Comparison of ENCODE assay signal across 8 cellular contexts in genomic region chr15:73632670-73633058, GRCh38. TPM values are rescaled to one million over a fixed set of nuclear protein-coding genes. Genes with fewer than 3 reads are reported as not detected.
A peak's percentile ranks its signal among the peaks of the same experiment; 100 is the strongest.
DNase-seq lines count a peak whose midpoint lies in the region; ATAC-seq and TF ChIP-seq lines count a peak whose summit lies in the region.

No MANE protein-coding gene starts in this region.

- no peaks in the 10 kb centered on the region for H3K9me3 ChIP-seq in NT2/D1 (ENCODE audit: insufficient read depth, low read length)
- no peaks in the 10 kb centered on the region for H3K9me3 ChIP-seq in mesenchymal stem cell (ENCODE audit: control insufficient read depth, low read length)

- H3K4me2 ChIP-seq in mesenchymal stem cell (ENCODE audit: low read length, poor library complexity, severe bottlenecking) = peak overlapping the region; percentile 85

- H2BK15ac ChIP-seq in mesenchymal stem cell (ENCODE audit: low read depth, poor library complexity, severe bottlenecking) = peak overlapping the region; percentile 63

- peaks cover 62% of the 10 kb centered on the region for H3K4me1 Mint-ChIP-seq in activated T-cell treated with anti-CD3 and anti-CD28 coated beads, Interleukin-2, amount 50 U/mL, for 24 hours (ENCODE audit: low read depth)

- peak overlapping the region; percentile 90 for H2BK120ac ChIP-seq in mesenchymal stem cell (ENCODE audit: low read depth, low read length)

- no peak overlapping the region for H2AFZ ChIP-seq in mesenchymal stem cell (ENCODE audit: low read depth, low read length)

- 0% methylated on average over 40 of the region's 40 CpGs for WGBS in mesenchymal stem cell

- H3K27me3 ChIP-seq in NT2/D1 (ENCODE audit: insufficient read depth, insufficient read length) (no peaks in the 10 kb centered on the region), mesenchymal stem cell (ENCODE audit: control insufficient read depth in 1 of 2, insufficient read depth in 1 of 2, low read length in 2 of 2) (no peaks in the 10 kb centered on the region)

- H3K27ac ChIP-seq in mesenchymal stem cell (ENCODE audit: low read length, poor library complexity, severe bottlenecking) = peak overlapping the region; percentile 82

- no peaks in the 10 kb centered on the region for H3K36me3 ChIP-seq in NT2/D1 (ENCODE audit: insufficient read depth, insufficient read length, low read length)
- H3K36me3 ChIP-seq in mesenchymal stem cell (ENCODE audit: control insufficient read depth in 1 of 2, insufficient read depth in 2 of 2, low read depth in 1 of 2, low read length in 2 of 2) = no peaks in the 10 kb centered on the region

- H3K4ac ChIP-seq in mesenchymal stem cell (ENCODE audit: low read depth in 1 of 2, low read length in 2 of 2) = peak overlapping the region; percentile 54 to 91

- H3K9ac ChIP-seq in NT2/D1 (ENCODE audit: insufficient read length, low read depth) (peak overlapping the region; percentile 94), mesenchymal stem cell (ENCODE audit: low read length) (peak overlapping the region; percentile 91)

- peak overlapping the region; percentile 99 to 100 for H3K14ac ChIP-seq in mesenchymal stem cell (ENCODE audit: low read length in 2 of 2)

- H3K4me1 ChIP-seq in NT2/D1 (ENCODE audit: insufficient read depth, insufficient read length) (no peaks in the 10 kb centered on the region), mesenchymal stem cell (ENCODE audit: control insufficient read depth, insufficient read depth, low read depth, low read length) (peaks cover 10% of the 10 kb centered on the region)

- peaks cover 18% of the 10 kb centered on the region for H3K27me3 Mint-ChIP-seq in activated T-cell treated with anti-CD3 and anti-CD28 coated beads, Interleukin-2, amount 50 U/mL, for 24 hours

- no peak for DNase-seq in activated T-cell treated with anti-CD3 and anti-CD28 coated beads, Interleukin-2, amount 50 U/mL, for 24 hours
- DNase-seq in activated T-cell treated with anti-CD3 and anti-CD28 coated beads, Interleukin-2, amount 50 U/mL, for 1 hour = no peak
- DNase-seq in NT2/D1 (ENCODE audit: low read depth, low spot score) (no peak), mesenchymal stem cell (no peak), DMS114 treated with DMSO at 0.1 percent for 48 hours (lab: John Stamatoyannopoulos, UW; ENCODE audit: unreplicated experiment) (no peak), GM10266 (ENCODE audit: extremely low spot score) (no peak)
- DNase-seq in central memory CD4-positive, alpha-beta T cell = peak; percentile 2

- no peaks in the 10 kb centered on the region for H3K9me3 Mint-ChIP-seq in activated T-cell treated with anti-CD3 and anti-CD28 coated beads, Interleukin-2, amount 50 U/mL, for 24 hours

- H3K27ac Mint-ChIP-seq in activated T-cell treated with anti-CD3 and anti-CD28 coated beads, Interleukin-2, amount 50 U/mL, for 24 hours = peak overlapping the region; percentile 82

- H2BK5ac ChIP-seq in mesenchymal stem cell (ENCODE audit: low read depth, low read length, poor library complexity, severe bottlenecking) = no peak overlapping the region

- peak overlapping the region; percentile 11 for H2AK5ac ChIP-seq in mesenchymal stem cell (ENCODE audit: low read length, severe bottlenecking)

- H3K18ac ChIP-seq in mesenchymal stem cell (ENCODE audit: low read depth in 1 of 2, low read length in 2 of 2) = peak overlapping the region; percentile 91 to 96

- H3K79me1 ChIP-seq in mesenchymal stem cell (replicated peaks; ENCODE audit: low read length, poor library complexity, severe bottlenecking) = no peaks in the 10 kb centered on the region

- H3K4me3 Mint-ChIP-seq in activated T-cell treated with anti-CD3 and anti-CD28 coated beads, Interleukin-2, amount 50 U/mL, for 24 hours = peak overlapping the region; percentile 86

- H4K8ac ChIP-seq in mesenchymal stem cell (ENCODE audit: low read length) = peak overlapping the region; percentile 30

- H4K91ac ChIP-seq in mesenchymal stem cell (ENCODE audit: low read length) = peak overlapping the region; percentile 91

- H3K23ac ChIP-seq in mesenchymal stem cell (ENCODE audit: low read length in 2 of 2) = peak overlapping the region; percentile 90 to 94

- H3K4me3 ChIP-seq in NT2/D1 (ENCODE audit: insufficient read length, low read depth) (peak overlapping the region; percentile 84), mesenchymal stem cell (ENCODE audit: insufficient read depth in 1 of 2, low read depth in 1 of 2, low read length in 2 of 2) (peak overlapping the region; percentile 81 to 96)

- H3K36me3 Mint-ChIP-seq in activated T-cell treated with anti-CD3 and anti-CD28 coated beads, Interleukin-2, amount 50 U/mL, for 24 hours (ENCODE audit: low read depth) = peaks cover 3% of the 10 kb centered on the region

- no peak for TF ChIP-seq CTCF in GM10266 (IDR thresholded peaks at IDR 0.05; ENCODE audit: control insufficient read depth, insufficient read depth, low read depth, missing control alignments)

- peak overlapping the region; percentile 10 to 56 for H2BK12ac ChIP-seq in mesenchymal stem cell (ENCODE audit: low read length in 2 of 2)

- ATAC-seq in GM18909 (IDR thresholded peaks at IDR 0.05; ENCODE audit: poor library complexity, unreplicated experiment) = no peak

RNA-seq across cellular contexts. Expression of gene NPTN, which starts 0.5 kb away (rescaled TPM):
- 177 TPM for polyA plus RNA-seq in mesenchymal stem cell (2013, experiment 1 of 2)
- 174 TPM for polyA plus RNA-seq in mesenchymal stem cell (2013, experiment 2 of 2)

RNA-seq across cellular contexts. Expression of gene CD276, which starts 51.5 kb away (rescaled TPM):
- polyA plus RNA-seq in mesenchymal stem cell (2013, experiment 1 of 2) = 490 TPM
- polyA plus RNA-seq in mesenchymal stem cell (2013, experiment 2 of 2) = 486 TPM
